In genomic region chr18:34867520-34867919, GRCh38 we compare ENCODE assay signal across 9 cellular contexts.
DNase-seq lines count a peak whose midpoint lies in the region; ATAC-seq and TF ChIP-seq lines count a peak whose summit lies in the region.
"Had no signal": no experiment of that assay in that cellular context is flagged by ENCODE, and none has a peak within 500 bp of the region (broad histone marks: within the 10 kb centered on the region; RNA-seq: fewer than 3 reads in every experiment).

No MANE protein-coding gene starts in this region.

- H3K27me3 ChIP-seq in BE2C (no peaks in the 10 kb centered on the region), SK-N-SH (ENCODE audit: insufficient read depth) (no peaks in the 10 kb centered on the region), right cardiac atrium (ENCODE audit: control insufficient read depth, insufficient read depth) (no peaks in the 10 kb centered on the region), ovary (no peaks in the 10 kb centered on the region)

- POLR2A ChIA-PET in SK-N-SH (lab: Yijun Ruan, JAX), result no interaction called here

- H3K4me1 ChIP-seq in BE2C (peaks cover 8% of the 10 kb centered on the region), SK-N-SH (ENCODE audit: control insufficient read depth in 1 of 2, insufficient read depth in 2 of 2, low read depth in 1 of 2, low read length in 1 of 2) (peaks cover 0 to 4% of the 10 kb centered on the region in 2 experiments; a peak in 2 of 4 replicates), right cardiac atrium (ENCODE audit: control insufficient read depth, insufficient read depth, low read length) (no peaks in the 10 kb centered on the region), ovary (ENCODE audit: insufficient read depth) (no peaks in the 10 kb centered on the region)

- H3K4me3 ChIP-seq in BE2C (ENCODE audit: low read depth, low read length), result peak overlapping the region; percentile 34
- no peak overlapping the region for H3K4me3 ChIP-seq in HFF-Myc (replicated peaks; ENCODE audit: low read depth, low read length)
- no peak overlapping the region; a peak in 1 of 4 replicates for H3K4me3 ChIP-seq in SK-N-SH (ENCODE audit: low read depth in 2 of 2, low read length in 1 of 2)
- H3K4me3 ChIP-seq in right cardiac atrium (ENCODE audit: low read length), result no peak overlapping the region
- H3K4me3 ChIP-seq in ovary, result no peak overlapping the region

- TF ChIP-seq RAD21 in SK-N-SH (IDR thresholded peaks at IDR 0.05; ENCODE audit: low read length), result peak; percentile 29

- no peak for TF ChIP-seq POLR2A in ovary (IDR thresholded peaks at IDR 0.05)

- H2AFZ ChIP-seq in SK-N-SH (ENCODE audit: low read depth), result no peak overlapping the region

- no peaks in the 10 kb centered on the region for H4K20me1 ChIP-seq in SK-N-SH (ENCODE audit: insufficient read depth)

- H3K9me3 ChIP-seq in BE2C (no peaks in the 10 kb centered on the region), SK-N-SH (no peaks in the 10 kb centered on the region), right cardiac atrium (ENCODE audit: control insufficient read depth, low read length) (no peaks in the 10 kb centered on the region), ovary (no peaks in the 10 kb centered on the region)

- H3K9me2 ChIP-seq in SK-N-SH, result no peaks in the 10 kb centered on the region

- DNase-seq in BE2C (peak; percentile 75), HFF-Myc (ENCODE audit: extremely low read depth, low read depth) (no peak), SK-N-SH (peak; percentile 57), right cardiac atrium (peak; percentile 28 to 53 (median 46)), ovary (no peak)
- no peak for DNase-seq in stimulated activated CD4-positive, alpha-beta T cell treated with anti-CD3 and anti-CD28 coated beads, Interleukin-2, amount 100 ng/mL, for 48 hours
- DNase-seq in activated naive CD4-positive, alpha-beta T cell treated with Interleukin-2 at 50 U/mL for 16 hours, result no peak
- DNase-seq: activated B cell treated with CpG ODN at 0.5 μM for 24 hours had no signal

- 75% methylated on average over 6 of the region's 7 CpGs for WGBS in SK-N-SH (ENCODE audit: low lambda C conversion rate)
- 39% methylated on average over 7 of the region's 7 CpGs for WGBS in right cardiac atrium
- 75 to 85% (median 80%) methylated on average over 7 of the region's 7 CpGs for WGBS in ovary, 3 donors

- H3K27ac ChIP-seq in SK-N-SH (ENCODE audit: low read depth in 2 of 2, low read length in 1 of 2) (no peak overlapping the region), right cardiac atrium (ENCODE audit: low read length) (peak overlapping the region; percentile 47), ovary (no peak overlapping the region)

- intact Hi-C loops in right cardiac atrium (cut with DNase I) (loop anchor here in 1 of 4 donors (10.0 kb wide), 1 partner anchor 57 kb away; no protein-coding TSS in a partner anchor), ovary (cut with DNase I) (no loop called here)

- no peaks in the 10 kb centered on the region for H3F3A ChIP-seq in SK-N-SH (replicated peaks; ENCODE audit: insufficient read depth)

- H3K79me2 ChIP-seq in SK-N-SH (ENCODE audit: insufficient read depth), result no peaks in the 10 kb centered on the region

- TF ChIP-seq CTCF in BE2C (IDR thresholded peaks at IDR 0.05; ENCODE audit: low read depth, low read length), result peak; percentile 60
- peak; percentile 49 for TF ChIP-seq CTCF in HFF-Myc (IDR thresholded peaks at IDR 0.05; ENCODE audit: low read depth, low read length, missing control alignments)
- TF ChIP-seq CTCF in SK-N-SH (IDR thresholded peaks at IDR 0.05), result peak; percentile 39
- TF ChIP-seq CTCF in ovary (IDR thresholded peaks at IDR 0.05), result no peak

- no peak overlapping the region for H3K4me2 ChIP-seq in SK-N-SH

- no peak overlapping the region for H3K9ac ChIP-seq in SK-N-SH

- CTCF ChIA-PET in SK-N-SH (lab: Yijun Ruan, JAX), result interaction anchor here (0.7 to 2.5 kb wide), 12 partner anchors 8 to 277 kb away, joined by 3 to 12 read pairs (median 4); no protein-coding TSS in a partner anchor

- H3K36me3 ChIP-seq in BE2C (no peaks in the 10 kb centered on the region), SK-N-SH (replicated peaks in 1 of 2; ENCODE audit: control insufficient read depth in 1 of 2, insufficient read depth in 2 of 2, low read length in 1 of 2) (no peaks in the 10 kb centered on the region), ovary (no peaks in the 10 kb centered on the region)

- TF ChIP-seq EP300 in SK-N-SH (IDR thresholded peaks at IDR 0.05; ENCODE audit: borderline replicate concordance in 1 of 2, low read depth in 1 of 2, low read length in 1 of 2), result no peak
- no peak for TF ChIP-seq EP300 in ovary (IDR thresholded peaks at IDR 0.05)

- ATAC-seq in right cardiac atrium (peak; percentile 57 to 66), GM19328 (IDR thresholded peaks at IDR 0.05; ENCODE audit: unreplicated experiment) (no peak)

TF ChIP-seq in SK-N-SH, 30 proteins besides CTCF, POLR2A, EP300 and RAD21:
- no peak for TF ChIP-seq FOSL2 (IDR thresholded peaks at IDR 0.05; ENCODE audit: borderline replicate concordance, low read depth)
- TF ChIP-seq MAX (IDR thresholded peaks at IDR 0.05; ENCODE audit: low read depth), result no peak
- no peak for TF ChIP-seq NRF1 (IDR thresholded peaks at IDR 0.05; ENCODE audit: low read depth, low read length)
- no peak for TF ChIP-seq RCOR1 (IDR thresholded peaks at IDR 0.05; ENCODE audit: low read length)
- TF ChIP-seq GATA2 (CRISPR knock-in tag; IDR thresholded peaks at IDR 0.05), result no peak
- no peak for TF ChIP-seq POLR2AphosphoS5 (IDR thresholded peaks at IDR 0.05; ENCODE audit: low read depth, low read length)
- TF ChIP-seq USF2 (IDR thresholded peaks at IDR 0.05; ENCODE audit: borderline replicate concordance, low read depth, low read length), result no peak

Comparison
In these comparisons a context has a peak if more than half of its experiments do, and no peak if none do; other contexts are left out.
1. DNase-seq: peak in BE2C (single experiment), SK-N-SH (single experiment) and right cardiac atrium (3 of 3); none in HFF-Myc (single experiment), stimulated activated CD4-positive, alpha-beta T cell treated with anti-CD3 and anti-CD28 coated beads, Interleukin-2, amount 100 ng/mL, for 48 hours (0 of 2), ovary (0 of 5) and activated naive CD4-positive, alpha-beta T cell treated with Interleukin-2 at 50 U/mL for 16 hours (single experiment).
2. CTCF ChIP-seq: peak in BE2C (single experiment), HFF-Myc (single experiment) and SK-N-SH (single experiment); none in ovary (0 of 3).